Comparison of ENCODE assay signal across 8 cellular contexts in the genomic region with DNA sequence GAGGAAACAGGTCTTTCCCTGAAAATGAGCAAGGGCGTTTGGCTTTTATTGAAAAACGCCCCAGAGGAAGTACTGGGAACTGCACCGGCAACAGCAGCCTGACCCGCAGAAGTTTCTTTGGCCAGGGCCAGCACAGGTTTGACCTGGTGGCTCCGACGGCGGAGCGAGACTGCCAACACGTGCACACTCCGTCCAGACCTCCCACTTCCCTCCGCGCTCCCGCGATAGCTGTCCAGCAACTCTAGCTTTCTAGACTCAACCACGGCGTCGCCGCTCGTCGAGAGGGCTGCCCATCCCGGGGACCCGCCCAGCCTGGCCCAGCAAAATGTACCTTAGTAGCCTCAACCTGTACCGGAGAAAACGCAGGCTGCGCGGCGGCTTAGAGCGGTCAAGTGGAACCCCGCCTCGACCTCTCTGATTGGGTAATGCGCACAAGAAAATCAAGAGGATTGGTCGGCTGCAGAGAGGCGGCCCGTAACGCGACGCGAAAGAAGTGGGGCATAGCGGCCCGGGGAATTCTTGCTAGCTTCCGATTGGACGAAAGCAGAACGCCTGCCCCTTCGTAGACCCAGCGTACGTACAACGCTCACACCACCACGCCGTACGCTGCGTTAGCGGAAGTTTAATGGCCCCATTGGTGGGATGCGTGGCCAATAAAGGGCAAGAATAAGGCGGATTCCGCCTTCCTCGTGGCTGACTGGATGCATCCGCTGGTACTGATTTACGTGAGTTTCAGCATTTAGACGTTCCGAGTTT. TPM values are rescaled to one million over a fixed set of nuclear protein-coding genes. Genes with fewer than 3 reads are reported as not detected.
DNase-seq lines count a peak whose midpoint lies in the region; FAIRE-seq and TF ChIP-seq lines count a peak whose summit lies in the region.

A gene with protein sequence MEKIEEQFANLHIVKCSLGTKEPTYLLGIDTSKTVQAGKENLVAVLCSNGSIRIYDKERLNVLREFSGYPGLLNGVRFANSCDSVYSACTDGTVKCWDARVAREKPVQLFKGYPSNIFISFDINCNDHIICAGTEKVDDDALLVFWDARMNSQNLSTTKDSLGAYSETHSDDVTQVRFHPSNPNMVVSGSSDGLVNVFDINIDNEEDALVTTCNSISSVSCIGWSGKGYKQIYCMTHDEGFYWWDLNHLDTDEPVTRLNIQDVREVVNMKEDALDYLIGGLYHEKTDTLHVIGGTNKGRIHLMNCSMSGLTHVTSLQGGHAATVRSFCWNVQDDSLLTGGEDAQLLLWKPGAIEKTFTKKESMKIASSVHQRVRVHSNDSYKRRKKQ (minus strand): TSS at position 399 of the 756 bp plus-strand sequence. CDS start 41,929 bp downstream, outside the sequence.

- CTCF ChIA-PET in activated naive CD4-positive, alpha-beta T cell treated with anti-CD3 and anti-CD28 coated beads for 36 hours (lab: Charles Lee): interaction anchor here (0.5 to 4.4 kb wide), 8 partner anchors 10 to 866 kb away, joined by 3 to 20 read pairs (median 3); no protein-coding TSS in a partner anchor

- intact Hi-C loops in activated naive CD4-positive, alpha-beta T cell treated with anti-CD3 and anti-CD28 coated beads for 36 hours (cut with micrococcal nuclease): loop anchor here (1.0 to 10.0 kb wide), 11 partner anchors 9 to 1463 kb away; a partner anchor contains a TSS

- H3K36me3 Mint-ChIP-seq in HFFc6 (ENCODE audit: low read depth): peaks cover 17% of the 10 kb centered on the region
- H3K36me3 Mint-ChIP-seq in activated naive CD4-positive, alpha-beta T cell treated with anti-CD3 and anti-CD28 coated beads for 36 hours (ENCODE audit: low read depth): peaks cover 24% of the 10 kb centered on the region

- peaks cover 0 to 29% of the 10 kb centered on the region in 2 donors for H3K36me3 ChIP-seq in neuronal stem cell (replicated peaks in 1 of 2; ENCODE audit: control insufficient read depth in 2 of 2, insufficient read depth in 2 of 2, low read length in 2 of 2)

- peak within 1 kb of the TSS; percentile 70 for H4K8ac ChIP-seq in neuronal stem cell (ENCODE audit: low read depth, low read length)

- H4K91ac ChIP-seq in neuronal stem cell (ENCODE audit: low read depth, low read length, poor library complexity): no peak within 1 kb of the TSS

- H3K23ac ChIP-seq in neuronal stem cell (ENCODE audit: low read depth, low read length, poor library complexity): peak within 1 kb of the TSS; percentile 90

- no peak within 1 kb of the TSS for H2BK120ac ChIP-seq in neuronal stem cell (ENCODE audit: low read depth, low read length)

- H3K79me1 ChIP-seq in neuronal stem cell (ENCODE audit: low read depth, low read length): no peaks in the 10 kb centered on the region

- no peaks in the 10 kb centered on the region for H3K4me1 Mint-ChIP-seq in HFFc6 (ENCODE audit: low read depth)
- peaks cover 48% of the 10 kb centered on the region for H3K4me1 Mint-ChIP-seq in activated naive CD4-positive, alpha-beta T cell treated with anti-CD3 and anti-CD28 coated beads for 36 hours (ENCODE audit: low read depth)

- H3K27ac ChIP-seq in neuronal stem cell (replicated peaks; ENCODE audit: low read length) (peak within 1 kb of the TSS; percentile 93), substantia nigra (ENCODE audit: low read depth, low read length, poor library complexity, severe bottlenecking) (peak within 1 kb of the TSS; percentile 95)

- H3K27me3 ChIP-seq in neuronal stem cell (ENCODE audit: control insufficient read depth in 3 of 3, insufficient read depth in 3 of 3, low read depth in 1 of 3, low read length in 3 of 3): no peaks in the 10 kb centered on the region

- H3K4me3 ChIP-seq in GM08714 (ENCODE audit: low read length) (peak within 1 kb of the TSS; percentile 73), neuronal stem cell (ENCODE audit: low read length in 2 of 2) (peak within 1 kb of the TSS; percentile 66 to 90)

- no peak within 1 kb of the TSS for H2BK12ac ChIP-seq in neuronal stem cell (ENCODE audit: low read length)

- peaks cover 2% of the 10 kb centered on the region; the same call in 1 of the 2 replicates for H3K27me3 Mint-ChIP-seq in HFFc6 (ENCODE audit: insufficient read depth)
- no peaks in the 10 kb centered on the region for H3K27me3 Mint-ChIP-seq in activated naive CD4-positive, alpha-beta T cell treated with anti-CD3 and anti-CD28 coated beads for 36 hours (ENCODE audit: low read depth)

- peak within 1 kb of the TSS; percentile 75 for H3K4me2 ChIP-seq in neuronal stem cell (ENCODE audit: insufficient read depth, low read length, poor library complexity, severe bottlenecking)

- H3K14ac ChIP-seq in neuronal stem cell (ENCODE audit: low read length): no peak within 1 kb of the TSS

- peaks cover 0 to 8% of the 10 kb centered on the region in 2 donors for H3K9me3 ChIP-seq in neuronal stem cell (replicated peaks in 1 of 2; ENCODE audit: control insufficient read depth in 2 of 2, insufficient read depth in 1 of 2, low read depth in 1 of 2, low read length in 2 of 2)

- H2AFZ ChIP-seq in neuronal stem cell (ENCODE audit: low read length): peak within 1 kb of the TSS; percentile 90

- no peak within 1 kb of the TSS for H3K4ac ChIP-seq in neuronal stem cell (ENCODE audit: low read length)

- peak within 1 kb of the TSS; percentile 91 for H3K4me3 Mint-ChIP-seq in HFFc6
- peak within 1 kb of the TSS; percentile 76 for H3K4me3 Mint-ChIP-seq in activated naive CD4-positive, alpha-beta T cell treated with anti-CD3 and anti-CD28 coated beads for 36 hours

- no peak within 1 kb of the TSS for H2AK5ac ChIP-seq in neuronal stem cell (ENCODE audit: low read depth, low read length)

- no CpG with 5 or more reads among the region's 60 CpGs for WGBS in neuronal stem cell (ENCODE audit: extremely low coverage in 2 of 2, insufficient read length in 2 of 2, insufficient replicate concordance in 1 of 2), 2 donors

- peak within 1 kb of the TSS; percentile 96 for H3K18ac ChIP-seq in neuronal stem cell (ENCODE audit: low read length)

- no peak within 1 kb of the TSS for H3K9ac ChIP-seq in neuronal stem cell (ENCODE audit: low read depth, low read length, poor library complexity)

- no peak within 1 kb of the TSS for H2BK5ac ChIP-seq in neuronal stem cell (ENCODE audit: low read length)

- no peaks in the 10 kb centered on the region for H3K4me1 ChIP-seq in neuronal stem cell (ENCODE audit: control insufficient read depth in 2 of 2, insufficient read depth in 1 of 2, low read depth in 1 of 2, low read length in 2 of 2)

- H2BK15ac ChIP-seq in neuronal stem cell (ENCODE audit: low read length): no peak within 1 kb of the TSS

- H3K9me3 Mint-ChIP-seq in HFFc6: peaks cover 6% of the 10 kb centered on the region
- H3K9me3 Mint-ChIP-seq in activated naive CD4-positive, alpha-beta T cell treated with anti-CD3 and anti-CD28 coated beads for 36 hours: peaks cover 4% of the 10 kb centered on the region

- peak; percentile 91 for TF ChIP-seq CTCF in HFFc6 (IDR thresholded peaks at IDR 0.05)

- H3K27ac Mint-ChIP-seq in HFFc6: peak within 1 kb of the TSS; percentile 97
- peak within 1 kb of the TSS; percentile 91 for H3K27ac Mint-ChIP-seq in activated naive CD4-positive, alpha-beta T cell treated with anti-CD3 and anti-CD28 coated beads for 36 hours

- peak; percentile 97 for FAIRE-seq in frontal cortex (lab: Jason Lieb, UNC)

- DNase-seq in HFFc6 (peak; percentile 99), NAMALWA (ENCODE audit: low spot score) (peak; percentile 97), SK-N-DZ (ENCODE audit: low spot score) (peak; percentile 99), frontal cortex (ENCODE audit: low spot score in 2 of 2) (peak; percentile 77 to 91), neuronal stem cell (ENCODE audit: low spot score) (peak; percentile 99), substantia nigra (lab: John Stamatoyannopoulos, UW) (peak; percentile 75 to 99 (median 97))
- DNase-seq in activated naive CD4-positive, alpha-beta T cell treated with anti-CD3 and anti-CD28 coated beads for 36 hours: peak; percentile 98

RNA-seq across cellular contexts. Expression of the gene that starts here (rescaled TPM):
- 10 to 100 TPM in 1 of 6 experiments, 1 to 10 TPM in 5; 6.8 to 10.4 (median 7.3) TPM for total RNA-seq in HFFc6 (2021; fragmentation: NEBNext Ultra II Directional; extraction: Animal tissue kit (Norgen Biotek cat#: 25700))
- polyA plus RNA-seq in SK-N-DZ (2014; cell fraction: cytosol; rRNA removed): 15.9 and 16.1 TPM in 2 replicates
- polyA plus RNA-seq in SK-N-DZ (2014; cell fraction: nucleus; rRNA removed): 7.3 and 8.7 TPM in 2 replicates
- total RNA-seq in activated naive CD4-positive, alpha-beta T cell treated with anti-CD3 and anti-CD28 coated beads for 36 hours: 10 to 100 TPM; 26.7 to 27.7 TPM
- 46.5 TPM for total RNA-seq in frontal cortex
- polyA plus RNA-seq in neuronal stem cell (2013, experiment 1 of 2): 16.9 TPM
- 16.9 TPM for polyA plus RNA-seq in neuronal stem cell (2013, experiment 2 of 2)

Comparison
In these comparisons a context has a peak if more than half of its experiments do, and no peak if none do; other contexts are left out.
1. Peak in every context shown above with its lines: DNase-seq, H3K4me3 ChIP-seq and H3K27ac ChIP-seq.